8 cellular contexts compared by ENCODE assay signal in the genomic region with DNA sequence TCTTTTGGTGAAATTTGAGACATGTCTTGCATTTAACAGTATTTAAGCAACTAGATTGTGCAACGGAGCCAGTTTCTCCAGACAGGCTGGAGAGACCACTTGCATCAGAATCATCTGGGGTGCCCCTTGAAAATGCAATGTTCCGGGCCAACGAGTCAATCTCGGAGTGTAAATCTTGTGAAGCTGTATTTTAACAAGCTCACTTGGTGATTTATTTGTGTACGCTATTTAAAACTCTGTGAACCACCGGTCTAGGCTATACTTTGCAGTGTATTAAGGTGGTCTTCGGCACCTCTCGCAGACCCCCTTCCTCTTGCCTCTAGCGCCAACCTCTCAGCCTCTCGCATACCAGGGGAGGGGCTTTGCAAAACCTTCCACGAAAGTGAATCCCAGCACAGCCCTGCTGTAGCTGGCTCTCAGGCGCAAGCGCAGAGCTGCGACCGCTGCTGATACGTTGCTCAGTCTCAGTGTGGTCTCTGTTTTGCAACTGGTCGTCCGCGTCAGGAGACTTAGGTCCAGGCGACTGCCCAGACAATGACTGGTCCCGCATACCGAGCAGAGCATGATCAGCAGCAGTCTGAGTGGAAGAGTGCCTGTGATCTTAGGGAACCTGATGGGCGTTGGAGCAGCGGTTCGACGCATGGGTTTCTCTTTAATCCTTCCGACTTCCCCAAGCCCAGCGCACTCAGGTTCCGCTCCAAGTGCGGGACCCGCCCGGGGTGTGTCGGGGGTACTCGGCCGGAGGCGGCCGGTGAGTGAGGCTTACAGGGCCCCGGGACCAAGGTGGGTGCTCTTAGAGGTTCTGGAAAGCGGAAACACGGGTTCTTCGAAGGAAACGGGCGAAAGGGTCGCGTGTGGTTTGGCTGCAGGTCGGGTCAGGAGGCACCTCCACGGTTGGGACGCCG.
DNase-seq lines count a peak whose midpoint lies in the region; ATAC-seq and TF ChIP-seq lines count a peak whose summit lies in the region.

A gene (plus strand): TSS at position 467 of the 905 bp plus-strand sequence. CDS start 11,612 bp downstream, outside the sequence.

- H3K79me2 ChIP-seq in ACC112 (ENCODE audit: control insufficient read depth, insufficient read depth, low read length, unreplicated experiment) = no peaks in the 10 kb centered on the region

- no peaks in the 10 kb centered on the region for H3K27me3 ChIP-seq in ACC112 (ENCODE audit: insufficient read depth, low read length)

- TF ChIP-seq CTCF in choroid plexus epithelial cell (conservative IDR thresholded peaks at IDR 0.05; ENCODE audit: low read depth, low read length) = no peak

- H3K4me1 ChIP-seq in ACC112 (ENCODE audit: control insufficient read depth, insufficient read depth, low read length, unreplicated experiment) = no peaks in the 10 kb centered on the region

- DNase-seq in NCI-H2196 treated with DMSO at 0.1 percent for 48 hours (lab: John Stamatoyannopoulos, UW; ENCODE audit: unreplicated experiment) = peak; percentile 47
- peak; percentile 66 for DNase-seq in activated CD4-positive, CD25-positive, alpha-beta regulatory T cell treated with anti-CD3 and anti-CD28 coated beads, Interleukin-2, amount 50 U/mL, for 72 hours
- DNase-seq in choroid plexus epithelial cell (ENCODE audit: low read depth) = peak; percentile 86
- peak; percentile 93 for DNase-seq in kidney tubule cell (ENCODE audit: low spot score)
- DNase-seq in stimulated activated CD4-positive, alpha-beta T cell treated with anti-CD3 and anti-CD28 coated beads, Interleukin-1b, Interleukin-23, amount 100 ng/mL, for 24 hours (ENCODE audit: low read depth in 4 of 4, low spot score in 1 of 4) = peak; percentile 47 to 61 (median 58)

- no peaks in the 10 kb centered on the region for H3K36me3 ChIP-seq in ACC112 (ENCODE audit: insufficient read depth, low read length)

- H3K27ac ChIP-seq in ACC112 (ENCODE audit: low read depth, low read length) = peak within 1 kb of the TSS; percentile 58

- H3K4me3 ChIP-seq in ACC112 (ENCODE audit: low read depth, low read length) (peak within 1 kb of the TSS; percentile 94), choroid plexus epithelial cell (ENCODE audit: low read depth, low read length) (peak within 1 kb of the TSS; percentile 88)

- peak within 1 kb of the TSS; percentile 100 for H2AFZ ChIP-seq in ACC112 (ENCODE audit: low read length, unreplicated experiment)

- ATAC-seq in GM18520 (IDR thresholded peaks at IDR 0.05; ENCODE audit: unreplicated experiment) (peak; percentile 61), HG03066 (IDR thresholded peaks at IDR 0.05; ENCODE audit: low read depth, unreplicated experiment) (peak; percentile 88)

Comparison
In these comparisons a context has a peak if more than half of its experiments do, and no peak if none do; other contexts are left out.
1. Peak in every context shown above with its lines: DNase-seq, ATAC-seq, H3K4me3 ChIP-seq and H3K27ac ChIP-seq.